8 cellular contexts compared by ENCODE assay signal in genomic region chr1:83931658-83932253, GRCh38.
DNase-seq lines count a peak whose midpoint lies in the region; ATAC-seq, FAIRE-seq and TF ChIP-seq lines count a peak whose summit lies in the region.

No MANE protein-coding gene starts in this region.

- no peaks in the 10 kb centered on the region for H3F3A ChIP-seq in smooth muscle cell (ENCODE audit: low read depth)

- no peak overlapping the region for H3K9ac ChIP-seq in astrocyte (ENCODE audit: low read length)
- H3K9ac ChIP-seq in smooth muscle cell (ENCODE audit: low read depth) = no peak overlapping the region

- H3K4me1 Mint-ChIP-seq in CD14-positive monocyte (no peaks in the 10 kb centered on the region), astrocyte (ENCODE audit: low read depth, unreplicated experiment) (peaks cover 3% of the 10 kb centered on the region)

- H3K27ac ChIP-seq in astrocyte (ENCODE audit: low read depth, low read length) (no peak overlapping the region), smooth muscle cell (ENCODE audit: low read depth) (no peak overlapping the region)

- ATAC-seq in HG02938 (IDR thresholded peaks at IDR 0.05; ENCODE audit: unreplicated experiment) (peak; percentile 83), left ventricle myocardium superior (peak; percentile 71)

- peak; percentile 62 for FAIRE-seq in astrocyte (lab: Jason Lieb, UNC)

- H3K4me1 ChIP-seq in astrocyte (ENCODE audit: insufficient read depth, low read length) (no peaks in the 10 kb centered on the region), smooth muscle cell (ENCODE audit: low read depth) (no peaks in the 10 kb centered on the region)

- H3K4me3 ChIP-seq in astrocyte (ENCODE audit: insufficient read depth, low read depth, low read length) (no peak overlapping the region), smooth muscle cell (no peak overlapping the region)

- no peak for DNase-seq in CD14-positive monocyte (ENCODE audit: low spot score)
- DNase-seq in GM13976 (ENCODE audit: low spot score) = peak; percentile 33
- DNase-seq in NCI-H345 treated with DMSO at 0.1 percent for 48 hours (lab: John Stamatoyannopoulos, UW; ENCODE audit: unreplicated experiment) = peak; percentile 14
- peak; percentile 12 for DNase-seq in astrocyte (ENCODE audit: low read depth)
- DNase-seq in left ventricle myocardium superior = no peak
- no peak for DNase-seq in smooth muscle cell (lab: John Stamatoyannopoulos, UW; ENCODE audit: unreplicated experiment)
- no peak for DNase-seq in activated effector memory CD4-positive, alpha-beta T cell treated with anti-CD3 and anti-CD28 coated beads, Interleukin-2, amount 50 U/mL, for 16 hours

- H3K27ac Mint-ChIP-seq in CD14-positive monocyte = no peak overlapping the region
- H3K27ac Mint-ChIP-seq in astrocyte (ENCODE audit: unreplicated experiment) = no peak overlapping the region

- H2AFZ ChIP-seq in astrocyte (ENCODE audit: low read depth, low read length) (no peak overlapping the region), smooth muscle cell (ENCODE audit: low read depth) (no peak overlapping the region)

- H3K27me3 Mint-ChIP-seq in CD14-positive monocyte (ENCODE audit: low read depth in 3 of 3) = peaks cover 0 to 2% (median 0%) of the 10 kb centered on the region in 3 donors
- no peaks in the 10 kb centered on the region for H3K27me3 Mint-ChIP-seq in astrocyte (ENCODE audit: low read depth, unreplicated experiment)

- H3K36me3 ChIP-seq in astrocyte (ENCODE audit: insufficient read depth, low read length) (no peaks in the 10 kb centered on the region), smooth muscle cell (ENCODE audit: low read depth) (no peaks in the 10 kb centered on the region)

- peak; percentile 68 for TF ChIP-seq CTCF in CD14-positive monocyte (IDR thresholded peaks at IDR 0.05)
- peak; percentile 70 for TF ChIP-seq CTCF in GM13976 (IDR thresholded peaks at IDR 0.05; ENCODE audit: borderline replicate concordance, control extremely low read depth, extremely low read depth, insufficient read depth, missing control alignments)
- TF ChIP-seq CTCF in astrocyte (IDR thresholded peaks at IDR 0.05; ENCODE audit: insufficient read depth, low read depth, low read length) = peak; percentile 67
- peak; percentile 81 for TF ChIP-seq CTCF in smooth muscle cell (IDR thresholded peaks at IDR 0.05; ENCODE audit: borderline replicate concordance, insufficient read depth, poor library complexity, severe bottlenecking)

- H3K9me3 ChIP-seq in astrocyte (ENCODE audit: insufficient read depth, low read depth, low read length) = no peaks in the 10 kb centered on the region
- H3K9me3 ChIP-seq in smooth muscle cell (replicated peaks; ENCODE audit: low read depth) = no peaks in the 10 kb centered on the region

- H3K9me3 Mint-ChIP-seq in CD14-positive monocyte = peaks cover 0 to under 1% (median 0%) of the 10 kb centered on the region in 7 donors
- H3K9me3 Mint-ChIP-seq in astrocyte (ENCODE audit: unreplicated experiment) = no peaks in the 10 kb centered on the region

- 0% methylated on average over 2 of the region's 2 CpGs for WGBS in smooth muscle cell (ENCODE audit: low lambda C conversion rate)

- in situ Hi-C loops in GM13976 (cut with MboI; ENCODE audit: low sequenced_read_pairs, unreplicated experiment) = no loop called here

- H4K20me1 ChIP-seq in astrocyte (ENCODE audit: insufficient read depth, low read length) (no peaks in the 10 kb centered on the region), smooth muscle cell (ENCODE audit: low read depth) (no peaks in the 10 kb centered on the region)

- H3K4me2 ChIP-seq in astrocyte (ENCODE audit: low read length) = no peak overlapping the region
- no peak overlapping the region for H3K4me2 ChIP-seq in smooth muscle cell

- H3K36me3 Mint-ChIP-seq in CD14-positive monocyte (no peaks in the 10 kb centered on the region), astrocyte (ENCODE audit: low read depth, unreplicated experiment) (peaks cover 3% of the 10 kb centered on the region)

- H3K4me3 Mint-ChIP-seq in CD14-positive monocyte = no peak overlapping the region
- H3K4me3 Mint-ChIP-seq in astrocyte (ENCODE audit: unreplicated experiment) = no peak overlapping the region

- H3K27me3 ChIP-seq in astrocyte (ENCODE audit: insufficient read depth, low read length) (no peaks in the 10 kb centered on the region), smooth muscle cell (ENCODE audit: low read depth) (no peaks in the 10 kb centered on the region)

- intact Hi-C loops in CD14-positive monocyte (cut with micrococcal nuclease) (no loop called here), left ventricle myocardium superior (cut with micrococcal nuclease) (loop anchor here (5.0 kb wide), 1 partner anchor 191 kb away; no protein-coding TSS in a partner anchor)

- H3K79me2 ChIP-seq in astrocyte (ENCODE audit: insufficient read depth, low read length) = no peaks in the 10 kb centered on the region
- no peaks in the 10 kb centered on the region for H3K79me2 ChIP-seq in smooth muscle cell (ENCODE audit: low read depth)

Comparison
In these comparisons a context has a peak if more than half of its experiments do, and no peak if none do; other contexts are left out.
1. DNase-seq: peak in GM13976 (single experiment), NCI-H345 treated with DMSO at 0.1 percent for 48 hours (single experiment) and astrocyte (single experiment); none in CD14-positive monocyte (single experiment), left ventricle myocardium superior (single experiment), smooth muscle cell (single experiment) and activated effector memory CD4-positive, alpha-beta T cell treated with anti-CD3 and anti-CD28 coated beads, Interleukin-2, amount 50 U/mL, for 16 hours (single experiment).
2. Peak in every context shown above with its lines, with median percentiles within 50 percentile points of each other: CTCF ChIP-seq.